Comparison of ENCODE assay signal across 1 cellular context in the genomic region with DNA sequence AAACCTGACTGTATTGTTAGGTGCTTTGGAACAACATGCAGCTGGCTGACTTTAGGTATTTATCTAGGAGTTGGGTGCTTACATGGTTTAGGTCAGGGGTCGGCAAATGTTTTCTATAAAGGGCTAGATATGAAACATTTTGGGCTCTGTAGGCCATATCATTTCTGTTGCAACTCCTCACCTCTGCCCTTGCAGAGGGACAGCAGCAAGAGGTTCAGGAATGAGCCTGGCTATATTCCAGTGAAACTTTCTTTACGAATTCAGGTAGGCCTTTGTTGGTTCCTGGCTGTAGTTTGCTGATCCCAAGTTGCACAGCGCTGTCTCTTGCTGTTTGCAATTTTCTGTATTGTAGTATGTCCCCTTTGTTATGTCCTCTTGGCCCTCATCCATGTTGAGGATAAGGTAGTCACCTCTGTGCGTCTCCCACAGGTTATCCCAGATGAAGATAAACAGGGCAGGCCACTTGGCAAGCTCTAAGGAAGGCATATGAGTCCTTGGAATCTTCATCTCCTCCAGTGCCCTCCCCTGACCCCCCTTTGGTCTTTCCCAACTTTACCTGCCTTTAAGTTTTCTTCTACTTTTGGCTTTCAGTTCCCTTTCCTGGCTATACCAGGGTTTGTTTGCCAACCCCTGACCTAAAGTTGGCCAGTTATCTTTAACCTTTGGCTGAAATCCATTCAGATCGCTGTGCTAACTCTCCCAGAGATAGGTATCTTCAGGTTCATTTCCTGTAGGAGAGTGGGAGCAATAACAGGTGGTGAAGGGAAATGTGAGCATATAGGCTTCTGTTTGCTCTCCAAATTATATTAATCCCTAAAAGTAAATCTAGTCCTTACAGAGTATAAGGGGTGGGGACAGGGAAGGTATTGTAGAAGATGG.
A peak's percentile ranks its signal among the peaks of the same experiment; 100 is the strongest.
TF ChIP-seq lines count a peak whose summit lies in the region.

No MANE protein-coding gene starts in this region.

TF ChIP-seq in liver, 16 proteins besides CTCF, POLR2A, EP300 and RAD21:
- TF ChIP-seq FOXA1 (IDR thresholded peaks at IDR 0.05) = no peak
- TF ChIP-seq HNF4G (IDR thresholded peaks at IDR 0.05) = no peak
- no peak for TF ChIP-seq TAF1 (conservative IDR thresholded peaks at IDR 0.05)
- TF ChIP-seq GABPA (IDR thresholded peaks at IDR 0.05 in 1 of 2, conservative IDR thresholded peaks at IDR 0.05 in 1 of 2) = peak in 1 of 2 donors; percentile 35
- TF ChIP-seq SP1 (IDR thresholded peaks at IDR 0.05) = peak; percentile 69
- peak; percentile 86 to 88 for TF ChIP-seq RXRA (IDR thresholded peaks at IDR 0.05)
- peak; percentile 11 to 29 for TF ChIP-seq JUND (IDR thresholded peaks at IDR 0.05)
- TF ChIP-seq HNF4A (conservative IDR thresholded peaks at IDR 0.05) = peak; percentile 73 to 79
- TF ChIP-seq, protein P1, sequence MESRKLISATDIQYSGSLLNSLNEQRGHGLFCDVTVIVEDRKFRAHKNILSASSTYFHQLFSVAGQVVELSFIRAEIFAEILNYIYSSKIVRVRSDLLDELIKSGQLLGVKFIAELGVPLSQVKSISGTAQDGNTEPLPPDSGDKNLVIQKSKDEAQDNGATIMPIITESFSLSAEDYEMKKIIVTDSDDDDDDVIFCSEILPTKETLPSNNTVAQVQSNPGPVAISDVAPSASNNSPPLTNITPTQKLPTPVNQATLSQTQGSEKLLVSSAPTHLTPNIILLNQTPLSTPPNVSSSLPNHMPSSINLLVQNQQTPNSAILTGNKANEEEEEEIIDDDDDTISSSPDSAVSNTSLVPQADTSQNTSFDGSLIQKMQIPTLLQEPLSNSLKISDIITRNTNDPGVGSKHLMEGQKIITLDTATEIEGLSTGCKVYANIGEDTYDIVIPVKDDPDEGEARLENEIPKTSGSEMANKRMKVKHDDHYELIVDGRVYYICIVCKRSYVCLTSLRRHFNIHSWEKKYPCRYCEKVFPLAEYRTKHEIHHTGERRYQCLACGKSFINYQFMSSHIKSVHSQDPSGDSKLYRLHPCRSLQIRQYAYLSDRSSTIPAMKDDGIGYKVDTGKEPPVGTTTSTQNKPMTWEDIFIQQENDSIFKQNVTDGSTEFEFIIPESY (IDR thresholded peaks at IDR 0.05) = peak; percentile 59
- TF ChIP-seq, protein P2, sequence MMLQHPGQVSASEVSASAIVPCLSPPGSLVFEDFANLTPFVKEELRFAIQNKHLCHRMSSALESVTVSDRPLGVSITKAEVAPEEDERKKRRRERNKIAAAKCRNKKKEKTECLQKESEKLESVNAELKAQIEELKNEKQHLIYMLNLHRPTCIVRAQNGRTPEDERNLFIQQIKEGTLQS (IDR thresholded peaks at IDR 0.05) = no peak
- TF ChIP-seq, protein P3, sequence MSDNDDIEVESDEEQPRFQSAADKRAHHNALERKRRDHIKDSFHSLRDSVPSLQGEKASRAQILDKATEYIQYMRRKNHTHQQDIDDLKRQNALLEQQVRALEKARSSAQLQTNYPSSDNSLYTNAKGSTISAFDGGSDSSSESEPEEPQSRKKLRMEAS (IDR thresholded peaks at IDR 0.05) = peak; percentile 60
- peak; percentile 62 for TF ChIP-seq NR2F2 (IDR thresholded peaks at IDR 0.05)
- peak; percentile 51 for TF ChIP-seq YY1 (IDR thresholded peaks at IDR 0.05)
- no peak for TF ChIP-seq EGR1 (IDR thresholded peaks at IDR 0.05; ENCODE audit: low read depth in 2 of 2)
